In the genomic region with DNA sequence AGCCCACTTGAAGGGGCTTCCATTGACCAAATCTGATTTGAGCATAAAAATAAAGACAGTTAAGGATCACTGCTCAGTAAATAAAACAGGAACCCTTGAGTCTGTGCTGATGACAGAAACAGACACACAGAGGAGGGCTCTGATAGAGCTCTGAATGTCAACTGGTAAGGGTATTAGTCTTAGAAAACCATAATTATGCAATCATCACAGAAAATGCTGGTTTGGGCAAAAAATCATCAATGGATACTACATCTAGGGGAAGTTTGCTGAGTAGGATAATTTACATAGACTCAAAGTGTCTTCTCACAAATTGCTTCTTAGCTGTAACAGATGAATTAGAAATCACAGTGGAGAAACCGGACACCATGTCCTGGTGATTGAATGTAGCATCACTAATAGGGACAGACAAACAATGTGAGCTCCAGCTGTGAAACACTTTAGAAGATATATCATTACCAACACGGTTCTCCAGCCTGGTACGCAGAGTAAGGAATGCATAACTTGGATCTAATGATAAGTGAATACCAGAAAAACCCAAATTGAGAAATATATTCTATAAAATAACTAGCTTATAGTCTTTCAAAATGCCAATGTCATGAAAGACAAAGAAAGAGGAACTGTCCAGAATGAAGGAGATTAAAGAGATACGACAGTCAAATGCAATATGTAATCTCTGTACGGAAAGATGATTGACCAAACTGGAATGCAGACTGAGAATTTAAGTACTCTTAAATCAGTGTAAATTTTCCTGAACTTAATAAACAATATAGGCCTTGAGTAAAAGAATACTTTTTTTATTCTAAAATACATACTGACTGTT, we compare ENCODE assay signal across 12 cellular contexts. TPM values are rescaled to one million over a fixed set of nuclear protein-coding genes. Genes with fewer than 3 reads are reported as not detected.
DNase-seq lines count a peak whose midpoint lies in the region; ATAC-seq and TF ChIP-seq lines count a peak whose summit lies in the region.
"Had no signal": no experiment of that assay in that cellular context is flagged by ENCODE, and none has a peak within 500 bp of the region (broad histone marks: within the 10 kb centered on the region; RNA-seq: fewer than 3 reads in every experiment).

No MANE protein-coding gene starts in this region.

- no peaks in the 10 kb centered on the region for H3K27me3 Mint-ChIP-seq in activated T-cell treated with anti-CD3 and anti-CD28 coated beads, Interleukin-2, amount 50 U/mL, for 24 hours
- H3K27me3 Mint-ChIP-seq: activated CD4-positive, alpha-beta T cell treated with anti-CD3 and anti-CD28 coated beads, Interleukin-2, amount 10 ng/mL, durations not matched to agents 7 days and 5 days had no signal

- no peak for DNase-seq in activated T-cell treated with anti-CD3 and anti-CD28 coated beads, Interleukin-2, amount 50 U/mL, for 24 hours
- DNase-seq in activated T-cell treated with anti-CD3 and anti-CD28 coated beads for 4 hours (no peak), NCI-H345 (lab: John Stamatoyannopoulos, UW) (peak; percentile 56), choroid plexus epithelial cell (ENCODE audit: low read depth) (peak; percentile 68), spleen (no peak), anterior cingulate cortex (lab: John Stamatoyannopoulos, UW) (no peak), hepatic stellate cell (ENCODE audit: low spot score) (no peak)
- DNase-seq: activated CD4-positive, alpha-beta T cell treated with anti-CD3 and anti-CD28 coated beads, Interleukin-2, amount 10 ng/mL, durations not matched to agents 7 days and 5 days; left cardiac atrium; psoas muscle; RPMI8226 had no signal

- no peaks in the 10 kb centered on the region for H3K27me3 ChIP-seq in spleen (replicated peaks in 1 of 7)

- ATAC-seq in GM19452 (IDR thresholded peaks at IDR 0.05; ENCODE audit: unreplicated experiment) = no peak

- TF ChIP-seq POLR2A in spleen (IDR thresholded peaks at IDR 0.05) = no peak

- no peak overlapping the region for H3K4me3 Mint-ChIP-seq in activated T-cell treated with anti-CD3 and anti-CD28 coated beads, Interleukin-2, amount 50 U/mL, for 24 hours
- H3K4me3 Mint-ChIP-seq: activated CD4-positive, alpha-beta T cell treated with anti-CD3 and anti-CD28 coated beads, Interleukin-2, amount 10 ng/mL, durations not matched to agents 7 days and 5 days had no signal

- H3K4me3 ChIP-seq in choroid plexus epithelial cell (ENCODE audit: low read depth, low read length) (no peak overlapping the region), spleen (no peak overlapping the region)
- H3K4me3 ChIP-seq: psoas muscle had no signal

- TF ChIP-seq CTCF in choroid plexus epithelial cell (conservative IDR thresholded peaks at IDR 0.05; ENCODE audit: low read depth, low read length) (no peak), spleen (IDR thresholded peaks at IDR 0.05 in 8 of 11, conservative IDR thresholded peaks at IDR 0.05 in 3 of 11) (no peak)

- H3K36me3 Mint-ChIP-seq in activated T-cell treated with anti-CD3 and anti-CD28 coated beads, Interleukin-2, amount 50 U/mL, for 24 hours (ENCODE audit: low read depth) = peaks cover 68% of the 10 kb centered on the region

- no peaks in the 10 kb centered on the region for H3K9me3 Mint-ChIP-seq in activated T-cell treated with anti-CD3 and anti-CD28 coated beads, Interleukin-2, amount 50 U/mL, for 24 hours
- H3K9me3 Mint-ChIP-seq: activated CD4-positive, alpha-beta T cell treated with anti-CD3 and anti-CD28 coated beads, Interleukin-2, amount 10 ng/mL, durations not matched to agents 7 days and 5 days had no signal

- H3K4me1 ChIP-seq in spleen = peaks cover 19 to 100% (median 80%) of the 10 kb centered on the region in 6 donors

- intact Hi-C loops in spleen (cut with DNase I; ENCODE audit: low total_unique reads) = no loop called here

- H3K4me1 Mint-ChIP-seq in activated T-cell treated with anti-CD3 and anti-CD28 coated beads, Interleukin-2, amount 50 U/mL, for 24 hours (ENCODE audit: low read depth) = peaks cover 67% of the 10 kb centered on the region

- H3K27ac ChIP-seq in spleen = peak overlapping the region in 5 of 8 donors; percentile 34 to 63 (median 45)
- H3K27ac ChIP-seq: psoas muscle had no signal

- 62 to 82% (median 75%) methylated on average over 5 of the region's 5 CpGs for WGBS in spleen, 5 donors

- H3K27ac Mint-ChIP-seq in activated T-cell treated with anti-CD3 and anti-CD28 coated beads, Interleukin-2, amount 50 U/mL, for 24 hours = peak overlapping the region; percentile 9

- no peaks in the 10 kb centered on the region for H3K9me3 ChIP-seq in spleen
- H3K9me3 ChIP-seq: psoas muscle had no signal

- peaks cover 0 to 27% (median 0%) of the 10 kb centered on the region in 6 donors for H3K36me3 ChIP-seq in spleen

RNA-seq across cellular contexts. Expression of a gene that starts 17.4 kb away (rescaled TPM):
- 100 to 1,000 TPM in 2 of 7 donors, 10 to 100 TPM in 5; 58.8 to 118 (median 75.8) TPM for total RNA-seq in spleen
- 10 to 100 TPM; 17.3 to 33.3 (median 20.5) TPM for polyA plus RNA-seq in spleen

Comparison
In these comparisons a context has a peak if more than half of its experiments do, and no peak if none do; other contexts are left out.
1. DNase-seq: peak in NCI-H345 (single experiment) and choroid plexus epithelial cell (single experiment); none in activated T-cell treated with anti-CD3 and anti-CD28 coated beads, Interleukin-2, amount 50 U/mL, for 24 hours (single experiment), activated T-cell treated with anti-CD3 and anti-CD28 coated beads for 4 hours (single experiment), spleen (single experiment), anterior cingulate cortex (0 of 58) and hepatic stellate cell (single experiment).